1 cellular context compared by ENCODE assay signal in the genomic region with DNA sequence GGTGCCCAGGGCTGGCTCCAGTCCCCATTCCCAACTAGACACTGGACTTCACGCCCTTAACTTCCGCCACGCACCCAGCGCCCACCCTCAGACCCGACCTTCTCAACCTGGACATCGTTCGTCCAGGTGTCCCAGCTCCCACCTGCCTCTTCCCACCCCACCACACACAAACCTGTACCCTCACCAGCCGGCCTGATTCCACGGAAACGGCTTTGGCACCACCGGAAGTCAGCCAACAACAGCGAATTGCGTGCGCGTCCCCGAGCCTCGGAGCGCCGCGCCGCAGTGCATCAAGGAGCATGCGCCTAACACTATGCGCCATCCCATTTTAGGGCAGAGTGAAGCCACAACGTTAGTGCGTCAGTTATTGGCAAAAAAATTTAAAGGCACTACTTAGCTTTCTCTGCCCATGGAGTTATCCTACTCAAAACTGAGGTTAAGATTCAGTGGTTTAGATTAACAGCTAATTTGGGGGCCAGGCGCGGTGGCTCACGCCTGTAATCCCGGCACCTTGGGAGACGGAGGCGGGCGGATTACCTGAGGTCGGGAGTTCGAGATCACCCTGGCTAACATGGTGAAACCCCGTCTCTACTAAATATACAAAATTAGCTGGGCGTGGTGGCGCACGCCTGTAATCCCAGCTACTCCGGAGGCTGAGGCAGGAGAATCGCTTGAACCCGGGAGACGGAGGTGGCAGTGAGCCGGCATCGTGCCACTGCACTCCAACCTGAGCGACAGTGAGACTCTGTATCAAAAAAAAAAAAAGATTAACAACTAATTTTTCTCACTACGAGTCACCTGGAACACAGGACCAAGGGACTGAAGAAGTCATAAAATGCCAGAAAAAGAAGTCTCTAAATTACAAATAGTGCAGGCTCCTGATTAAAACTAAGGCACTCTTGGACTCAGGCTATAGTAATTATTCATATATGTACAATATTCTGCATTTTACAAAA.
TF ChIP-seq lines count a peak whose summit lies in the region.

A gene with protein sequence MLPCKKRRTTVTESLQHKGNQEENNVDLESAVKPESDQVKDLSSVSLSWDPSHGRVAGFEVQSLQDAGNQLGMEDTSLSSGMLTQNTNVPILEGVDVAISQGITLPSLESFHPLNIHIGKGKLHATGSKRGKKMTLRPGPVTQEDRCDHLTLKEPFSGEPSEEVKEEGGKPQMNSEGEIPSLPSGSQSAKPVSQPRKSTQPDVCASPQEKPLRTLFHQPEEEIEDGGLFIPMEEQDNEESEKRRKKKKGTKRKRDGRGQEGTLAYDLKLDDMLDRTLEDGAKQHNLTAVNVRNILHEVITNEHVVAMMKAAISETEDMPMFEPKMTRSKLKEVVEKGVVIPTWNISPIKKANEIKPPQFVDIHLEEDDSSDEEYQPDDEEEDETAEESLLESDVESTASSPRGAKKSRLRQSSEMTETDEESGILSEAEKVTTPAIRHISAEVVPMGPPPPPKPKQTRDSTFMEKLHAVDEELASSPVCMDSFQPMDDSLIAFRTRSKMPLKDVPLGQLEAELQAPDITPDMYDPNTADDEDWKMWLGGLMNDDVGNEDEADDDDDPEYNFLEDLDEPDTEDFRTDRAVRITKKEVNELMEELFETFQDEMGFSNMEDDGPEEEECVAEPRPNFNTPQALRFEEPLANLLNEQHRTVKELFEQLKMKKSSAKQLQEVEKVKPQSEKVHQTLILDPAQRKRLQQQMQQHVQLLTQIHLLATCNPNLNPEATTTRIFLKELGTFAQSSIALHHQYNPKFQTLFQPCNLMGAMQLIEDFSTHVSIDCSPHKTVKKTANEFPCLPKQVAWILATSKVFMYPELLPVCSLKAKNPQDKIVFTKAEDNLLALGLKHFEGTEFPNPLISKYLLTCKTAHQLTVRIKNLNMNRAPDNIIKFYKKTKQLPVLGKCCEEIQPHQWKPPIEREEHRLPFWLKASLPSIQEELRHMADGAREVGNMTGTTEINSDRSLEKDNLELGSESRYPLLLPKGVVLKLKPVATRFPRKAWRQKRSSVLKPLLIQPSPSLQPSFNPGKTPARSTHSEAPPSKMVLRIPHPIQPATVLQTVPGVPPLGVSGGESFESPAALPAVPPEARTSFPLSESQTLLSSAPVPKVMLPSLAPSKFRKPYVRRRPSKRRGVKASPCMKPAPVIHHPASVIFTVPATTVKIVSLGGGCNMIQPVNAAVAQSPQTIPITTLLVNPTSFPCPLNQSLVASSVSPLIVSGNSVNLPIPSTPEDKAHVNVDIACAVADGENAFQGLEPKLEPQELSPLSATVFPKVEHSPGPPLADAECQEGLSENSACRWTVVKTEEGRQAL (N-terminal part only) (minus strand): TSS at position 240 of the 956 bp plus-strand sequence. CDS start 3,434 bp downstream, outside the sequence.

TF ChIP-seq in GM12878, 131 proteins besides CTCF, POLR2A, EP300 and RAD21 (continued from another document and continues in another):
- TF ChIP-seq HSF1 (IDR thresholded peaks at IDR 0.05; ENCODE audit: low read depth, low read length), result no peak
- peak; percentile 87 for TF ChIP-seq ELK1 (IDR thresholded peaks at IDR 0.05; ENCODE audit: low read depth, low read length)
- TF ChIP-seq SUPT20H (IDR thresholded peaks at IDR 0.05; ENCODE audit: borderline replicate concordance, control insufficient read depth, low read depth, low read length), result no peak
- TF ChIP-seq, protein P1, sequence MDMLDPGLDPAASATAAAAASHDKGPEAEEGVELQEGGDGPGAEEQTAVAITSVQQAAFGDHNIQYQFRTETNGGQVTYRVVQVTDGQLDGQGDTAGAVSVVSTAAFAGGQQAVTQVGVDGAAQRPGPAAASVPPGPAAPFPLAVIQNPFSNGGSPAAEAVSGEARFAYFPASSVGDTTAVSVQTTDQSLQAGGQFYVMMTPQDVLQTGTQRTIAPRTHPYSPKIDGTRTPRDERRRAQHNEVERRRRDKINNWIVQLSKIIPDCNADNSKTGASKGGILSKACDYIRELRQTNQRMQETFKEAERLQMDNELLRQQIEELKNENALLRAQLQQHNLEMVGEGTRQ (IDR thresholded peaks at IDR 0.05; ENCODE audit: borderline replicate concordance, low read depth, low read length), result no peak
- peak; percentile 70 for TF ChIP-seq KLF5 (IDR thresholded peaks at IDR 0.05; ENCODE audit: partially characterized antibody)
- TF ChIP-seq IRF3 (IDR thresholded peaks at IDR 0.05), result no peak
- TF ChIP-seq SMAD1 (IDR thresholded peaks at IDR 0.05; ENCODE audit: low read depth, partially characterized antibody), result peak; percentile 58
- TF ChIP-seq ZNF687 (IDR thresholded peaks at IDR 0.05), result no peak
- TF ChIP-seq JUNB (IDR thresholded peaks at IDR 0.05), result no peak
- TF ChIP-seq ZBTB11 (CRISPR knock-in tag; IDR thresholded peaks at IDR 0.05), result no peak
- no peak for TF ChIP-seq ZBTB4 (CRISPR knock-in tag; IDR thresholded peaks at IDR 0.05)
- no peak; the same call in 1 of the 2 replicates for TF ChIP-seq PML (IDR thresholded peaks at IDR 0.05; ENCODE audit: low read length)
- no peak for TF ChIP-seq MEF2B (IDR thresholded peaks at IDR 0.05; ENCODE audit: partially characterized antibody, poor library complexity, severe bottlenecking)
- TF ChIP-seq ZNF384 (IDR thresholded peaks at IDR 0.05; ENCODE audit: borderline replicate concordance, low read depth, low read length), result peak; percentile 11; the same call in 1 of the 2 replicates
- no peak; the same call in 1 of the 2 replicates for TF ChIP-seq ZNF207 (IDR thresholded peaks at IDR 0.05; ENCODE audit: borderline replicate concordance)
- TF ChIP-seq EGR1 (IDR thresholded peaks at IDR 0.05; ENCODE audit: borderline replicate concordance in 1 of 2, low read depth in 2 of 2, low read length in 2 of 2), result peak in 1 of 2 experiments; percentile 80; a peak in 1 of 3 replicates
- TF ChIP-seq TCF12 (IDR thresholded peaks at IDR 0.05; ENCODE audit: low read depth, low read length), result no peak; the same call in 1 of the 2 replicates
- peak; percentile 89 for TF ChIP-seq POLR2AphosphoS2 (IDR thresholded peaks at IDR 0.05; ENCODE audit: low read depth, low read length)
- TF ChIP-seq JUND (IDR thresholded peaks at IDR 0.05; ENCODE audit: low read depth, low read length), result no peak
- no peak for TF ChIP-seq STAT1 (conservative IDR thresholded peaks at IDR 0.05)
- TF ChIP-seq GATAD2B (conservative IDR thresholded peaks at IDR 0.05; ENCODE audit: low read depth), result no peak; the same call in 1 of the 2 replicates
- TF ChIP-seq POLR2AphosphoS5 (IDR thresholded peaks at IDR 0.05; ENCODE audit: low read length), result peak; percentile 91
- TF ChIP-seq CHD1 (IDR thresholded peaks at IDR 0.05; ENCODE audit: low read depth, low read length), result no peak
- peak; percentile 60 for TF ChIP-seq ZNF217 (IDR thresholded peaks at IDR 0.05)
- no peak for TF ChIP-seq BMI1 (IDR thresholded peaks at IDR 0.05; ENCODE audit: borderline replicate concordance)
- TF ChIP-seq NBN (IDR thresholded peaks at IDR 0.05), result peak; percentile 82; the same call in 1 of the 2 replicates
- TF ChIP-seq NFYA (IDR thresholded peaks at IDR 0.05; ENCODE audit: borderline replicate concordance, low read depth, low read length), result no peak
- TF ChIP-seq NFXL1 (IDR thresholded peaks at IDR 0.05; ENCODE audit: borderline replicate concordance), result no peak
- TF ChIP-seq ZSCAN29 (IDR thresholded peaks at IDR 0.05), result no peak
- no peak for TF ChIP-seq WRNIP1 (IDR thresholded peaks at IDR 0.05; ENCODE audit: borderline replicate concordance, low read depth, low read length)
- TF ChIP-seq SP1 (IDR thresholded peaks at IDR 0.05; ENCODE audit: low read depth, low read length), result peak; percentile 53
- TF ChIP-seq FOXM1 (IDR thresholded peaks at IDR 0.05; ENCODE audit: low read depth, low read length), result no peak
